Comparison of ENCODE assay signal across 19 cellular contexts in the genomic region with DNA sequence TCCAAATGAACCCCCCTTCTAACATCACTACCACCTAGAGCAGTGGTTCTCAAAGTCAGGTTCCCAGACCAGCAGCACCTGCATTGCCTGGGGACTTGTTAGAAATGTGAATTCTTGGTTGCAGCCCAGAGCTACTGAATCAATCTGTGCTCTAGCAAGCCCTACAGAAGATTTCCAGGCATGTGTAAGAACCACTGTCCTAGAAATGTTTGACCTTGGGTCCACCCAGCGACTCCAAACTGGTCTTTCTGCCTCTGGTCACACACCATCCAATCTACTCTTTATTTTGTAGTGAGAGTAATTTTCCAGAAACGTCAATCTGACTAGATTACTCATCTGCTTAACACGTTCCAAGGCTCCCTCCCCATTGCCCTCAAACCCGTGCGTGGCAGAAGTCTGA.
DNase-seq lines count a peak whose midpoint lies in the region; TF ChIP-seq lines count a peak whose summit lies in the region.
"Had no signal": no experiment of that assay in that cellular context is flagged by ENCODE, and none has a peak within 500 bp of the region (broad histone marks: within the 10 kb centered on the region; RNA-seq: fewer than 3 reads in every experiment).

No MANE protein-coding gene starts in this region.

- no peak overlapping the region for H3K4me3 ChIP-seq in trophoblast cell (ENCODE audit: low read depth, low read length)
- H3K4me3 ChIP-seq in Peyer's patch, result no peak overlapping the region
- H3K4me3 ChIP-seq: A549; BLaER1 treated with 17β-estradiol and CSF1 and Interleukin-3, amounts not matched to agents 10 nM and 100 nM had no signal

- TF ChIP-seq CTCF in Peyer's patch (IDR thresholded peaks at IDR 0.05) (no peak), Calu3 (IDR thresholded peaks at IDR 0.05; ENCODE audit: unreplicated experiment) (no peak)

- H3K27ac Mint-ChIP-seq in Calu3 (ENCODE audit: unreplicated experiment), result no peak overlapping the region
- H3K27ac Mint-ChIP-seq: B cell; CD4-positive, alpha-beta T cell; CD8-positive, alpha-beta T cell had no signal

- H3K4me3 Mint-ChIP-seq in Calu3 (ENCODE audit: low read depth, unreplicated experiment), result no peak overlapping the region
- H3K4me3 Mint-ChIP-seq: B cell; CD4-positive, alpha-beta T cell; CD8-positive, alpha-beta T cell had no signal

- H3K4me2 ChIP-seq in trophoblast cell (ENCODE audit: low read length), result no peak overlapping the region
- H3K4me2 ChIP-seq: A549; BLaER1 treated with 17β-estradiol and CSF1 and Interleukin-3, amounts not matched to agents 10 nM and 100 nM had no signal

- H3K4ac ChIP-seq in trophoblast cell (ENCODE audit: low read depth, low read length), result no peak overlapping the region

- peaks cover 35% of the 10 kb centered on the region for H3K27me3 Mint-ChIP-seq in Calu3 (ENCODE audit: unreplicated experiment)

- peak; percentile 12 for DNase-seq in Daoy (ENCODE audit: low read depth)
- DNase-seq in M059J (ENCODE audit: low read depth), result peak; percentile 12
- DNase-seq in trophoblast cell, result peak; percentile 94 to 97
- no peak for DNase-seq in Peyer's patch
- DNase-seq in NCI-H128 (lab: John Stamatoyannopoulos, UW; ENCODE audit: unreplicated experiment), result no peak
- DNase-seq in Calu3, result no peak
- DNase-seq: AML-193; Caco-2; CD4-positive, alpha-beta T cell; CD8-positive, alpha-beta T cell; DMS 273 treated with DMSO at 0.1 percent for 48 hours; DND-41; GF-D8 had no signal

- H2BK12ac ChIP-seq in trophoblast cell (ENCODE audit: low read length), result no peak overlapping the region

- no peak overlapping the region for H4K8ac ChIP-seq in trophoblast cell (ENCODE audit: low read depth, low read length)

- H3K23ac ChIP-seq in trophoblast cell (ENCODE audit: low read length), result no peak overlapping the region

- no peak overlapping the region for H2AK5ac ChIP-seq in trophoblast cell (ENCODE audit: low read length)

- H3K9ac ChIP-seq in trophoblast cell (ENCODE audit: low read length), result no peak overlapping the region
- H3K9ac ChIP-seq: BLaER1 treated with 17β-estradiol and CSF1 and Interleukin-3, amounts not matched to agents 10 nM and 100 nM had no signal

- TF ChIP-seq POLR2A in Peyer's patch (IDR thresholded peaks at IDR 0.05), result no peak

- no peaks in the 10 kb centered on the region for H3K36me3 ChIP-seq in trophoblast cell (ENCODE audit: control insufficient read depth in 1 of 2, insufficient read depth in 2 of 2, low read length in 2 of 2)
- no peaks in the 10 kb centered on the region for H3K36me3 ChIP-seq in Peyer's patch
- H3K36me3 ChIP-seq: BLaER1 treated with 17β-estradiol and CSF1 and Interleukin-3, amounts not matched to agents 10 nM and 100 nM had no signal

- CTCF ChIA-PET in Calu3 (lab: Charles Lee), result interaction anchor here (1.7 kb wide), 1 partner anchor 10 kb away, joined by 5 read pairs; no protein-coding TSS in a partner anchor

- no peaks in the 10 kb centered on the region for H3K9me3 ChIP-seq in trophoblast cell (ENCODE audit: insufficient read depth, low read depth, low read length)
- no peaks in the 10 kb centered on the region for H3K9me3 ChIP-seq in Peyer's patch
- H3K9me3 ChIP-seq: BLaER1 treated with 17β-estradiol and CSF1 and Interleukin-3, amounts not matched to agents 10 nM and 100 nM; Caco-2 had no signal

- no peak overlapping the region for H3K14ac ChIP-seq in trophoblast cell (ENCODE audit: low read length)

- H3K18ac ChIP-seq in trophoblast cell (ENCODE audit: low read length), result no peak overlapping the region

- no TSS peak for BruUV-seq in Calu3 (replicated peaks; lab: Mats Ljungman, UMichigan)

- no peaks in the 10 kb centered on the region for H3K36me3 Mint-ChIP-seq in Calu3 (ENCODE audit: insufficient read depth, unreplicated experiment)
- H3K36me3 Mint-ChIP-seq: CD8-positive, alpha-beta T cell had no signal

- peaks cover 4% of the 10 kb centered on the region for H3K9me3 Mint-ChIP-seq in Calu3 (ENCODE audit: low read depth, unreplicated experiment)
- H3K9me3 Mint-ChIP-seq: CD4-positive, alpha-beta T cell; CD8-positive, alpha-beta T cell had no signal

- H2BK5ac ChIP-seq in trophoblast cell (ENCODE audit: low read depth, low read length, poor library complexity), result no peak overlapping the region

- H3K27ac ChIP-seq in angular gyrus (ENCODE audit: low read depth, low read length), result peak overlapping the region; percentile 1
- H3K27ac ChIP-seq in trophoblast cell (ENCODE audit: low read depth, low read length), result no peak overlapping the region
- H3K27ac ChIP-seq in Peyer's patch, result no peak overlapping the region
- H3K27ac ChIP-seq: 22Rv1; A549; BLaER1 treated with 17β-estradiol and CSF1 and Interleukin-3, amounts not matched to agents 10 nM and 100 nM; C4-2B had no signal

- no peak overlapping the region for H4K91ac ChIP-seq in trophoblast cell (ENCODE audit: low read depth, low read length)

- H3K4me1 ChIP-seq in trophoblast cell (ENCODE audit: control insufficient read depth in 1 of 2, insufficient read depth in 2 of 2, low read length in 2 of 2) (peaks cover 0 to 2% of the 10 kb centered on the region in 2 experiments), Peyer's patch (peaks cover 0 to 6% (median 0%) of the 10 kb centered on the region in 4 donors)
- H3K4me1 ChIP-seq: A549, Caco-2 had no signal

- intact Hi-C loops in Calu3 (cut with micrococcal nuclease; ENCODE audit: unreplicated experiment), result loop anchor here (10.0 kb wide), 1 partner anchor 1243 kb away; no protein-coding TSS in a partner anchor

- H3K79me2 ChIP-seq in trophoblast cell (ENCODE audit: control insufficient read depth, insufficient read depth, low read length, poor library complexity), result no peaks in the 10 kb centered on the region

- peaks cover 12% of the 10 kb centered on the region for H3K4me1 Mint-ChIP-seq in Calu3 (ENCODE audit: low read depth, unreplicated experiment)
- H3K4me1 Mint-ChIP-seq: B cell had no signal

- H2AFZ ChIP-seq in trophoblast cell (ENCODE audit: insufficient read depth, low read length, poor library complexity), result no peak overlapping the region

- H4K12ac ChIP-seq in trophoblast cell (ENCODE audit: low read depth, low read length), result no peak overlapping the region

- H3K79me1 ChIP-seq in trophoblast cell (ENCODE audit: low read length), result no peaks in the 10 kb centered on the region

- H2BK120ac ChIP-seq in trophoblast cell (ENCODE audit: insufficient read depth, low read length, poor library complexity), result no peak overlapping the region

- WGBS in trophoblast cell (ENCODE audit: extremely low coverage, insufficient coverage, insufficient read length), result no CpG with 5 or more reads among the region's 5 CpGs

- H3K27me3 ChIP-seq in trophoblast cell (ENCODE audit: insufficient read depth, low read length) (no peaks in the 10 kb centered on the region), Peyer's patch (no peaks in the 10 kb centered on the region)
- H3K27me3 ChIP-seq: BLaER1 treated with 17β-estradiol and CSF1 and Interleukin-3, amounts not matched to agents 10 nM and 100 nM had no signal

Comparison
In these comparisons a context has a peak if more than half of its experiments do, and no peak if none do; other contexts are left out.
1. DNase-seq: peak in Daoy (single experiment), M059J (single experiment) and trophoblast cell (2 of 2); none in Peyer's patch (0 of 3), NCI-H128 (single experiment) and Calu3 (single experiment).